In genomic region chr13:71759506-71760225, GRCh38 we compare ENCODE assay signal across 15 cellular contexts.
DNase-seq lines count a peak whose midpoint lies in the region; ATAC-seq and TF ChIP-seq lines count a peak whose summit lies in the region.
"Had no signal": no experiment of that assay in that cellular context is flagged by ENCODE, and none has a peak within 500 bp of the region (broad histone marks: within the 10 kb centered on the region; RNA-seq: fewer than 3 reads in every experiment).

No MANE protein-coding gene starts in this region.

- H3K27ac Mint-ChIP-seq in progenitor cell of endocrine pancreas = peak overlapping the region; percentile 90
- H3K27ac Mint-ChIP-seq in activated CD4-positive, alpha-beta T cell treated with anti-CD3 and anti-CD28 coated beads, Interleukin-2, amount 10 ng/mL, durations not matched to agents 7 days and 5 days = no peak overlapping the region
- H3K27ac Mint-ChIP-seq: CD4-positive, CD25-positive, alpha-beta regulatory T cell had no signal

- H3K79me2 ChIP-seq in osteoblast (ENCODE audit: insufficient read depth, low read length) = no peaks in the 10 kb centered on the region

- H3K9ac ChIP-seq in HUES48 (ENCODE audit: low read depth, low read length) = no peak overlapping the region; the same call in none of the 2 replicates
- H3K9ac ChIP-seq: GM23248, KMS-11, SK-N-SH had no signal

- no peaks in the 10 kb centered on the region for H3K27me3 Mint-ChIP-seq in progenitor cell of endocrine pancreas
- no peaks in the 10 kb centered on the region for H3K27me3 Mint-ChIP-seq in activated CD4-positive, alpha-beta T cell treated with anti-CD3 and anti-CD28 coated beads, Interleukin-2, amount 10 ng/mL, durations not matched to agents 7 days and 5 days

- POLR2A ChIA-PET in activated CD4-positive, alpha-beta T cell treated with anti-CD3 and anti-CD28 coated beads, Interleukin-2, amount 10 ng/mL, durations not matched to agents 7 days and 5 days (lab: Charles Lee) = no interaction called here

- H3K4me3 ChIP-seq in HUES48 (ENCODE audit: low read depth, low read length) (peak overlapping the region; percentile 18), osteoblast (ENCODE audit: insufficient read depth, low read length) (no peak overlapping the region)
- H3K4me3 ChIP-seq: ascending aorta, GM23248, vagina had no signal

- TF ChIP-seq CTCF in progenitor cell of endocrine pancreas (IDR thresholded peaks at IDR 0.05; ENCODE audit: unreplicated experiment) (no peak), osteoblast (IDR thresholded peaks at IDR 0.05; ENCODE audit: extremely low read depth, low read depth, low read length) (no peak)

- H3K27me3 ChIP-seq in HUES48 (ENCODE audit: control insufficient read depth, insufficient read depth, low read length) (no peaks in the 10 kb centered on the region), osteoblast (ENCODE audit: insufficient read depth, low read length) (no peaks in the 10 kb centered on the region)
- H3K27me3 ChIP-seq: ascending aorta, vagina had no signal

- no peaks in the 10 kb centered on the region for H4K20me1 ChIP-seq in osteoblast (ENCODE audit: insufficient read depth, low read length)

- H3K9me3 Mint-ChIP-seq in progenitor cell of endocrine pancreas (ENCODE audit: low read depth) = peaks cover under 1% of the 10 kb centered on the region
- H3K9me3 Mint-ChIP-seq in activated CD4-positive, alpha-beta T cell treated with anti-CD3 and anti-CD28 coated beads, Interleukin-2, amount 10 ng/mL, durations not matched to agents 7 days and 5 days = no peaks in the 10 kb centered on the region

- H3K36me3 ChIP-seq in HUES48 (ENCODE audit: control insufficient read depth, insufficient read depth, low read length) = no peaks in the 10 kb centered on the region
- no peaks in the 10 kb centered on the region for H3K36me3 ChIP-seq in osteoblast (ENCODE audit: insufficient read depth, low read length)
- H3K36me3 ChIP-seq: ascending aorta, vagina had no signal

- peak; percentile 90 for DNase-seq in NCI-H748 treated with DMSO at 0.1 percent for 48 hours (lab: John Stamatoyannopoulos, UW)
- DNase-seq in iPS DF 19.7 (ENCODE audit: low read depth, low spot score) = peak; percentile 9
- no peak for DNase-seq in progenitor cell of endocrine pancreas (ENCODE audit: low spot score, unreplicated experiment)
- DNase-seq in activated CD4-positive, alpha-beta T cell treated with anti-CD3 and anti-CD28 coated beads, Interleukin-2, amount 10 ng/mL, durations not matched to agents 7 days and 5 days = no peak
- DNase-seq in osteoblast (ENCODE audit: insufficient read length, low spot score, missing footprints) = no peak
- DNase-seq: activated effector memory CD4-positive, alpha-beta T cell treated with Interleukin-2 at 50 U/mL for 16 hours; CD4-positive, CD25-positive, alpha-beta regulatory T cell; GM23248; stimulated activated naive CD8-positive, alpha-beta T cell treated with anti-CD3 and anti-CD28 coated beads, Interleukin-15, Interleukin-2, amounts not matched to agents 100 U/mL and 50 U/mL, for 24 hours had no signal

- H3K4me1 Mint-ChIP-seq in progenitor cell of endocrine pancreas (ENCODE audit: low read depth) = peaks cover 37% of the 10 kb centered on the region
- no peaks in the 10 kb centered on the region for H3K4me1 Mint-ChIP-seq in activated CD4-positive, alpha-beta T cell treated with anti-CD3 and anti-CD28 coated beads, Interleukin-2, amount 10 ng/mL, durations not matched to agents 7 days and 5 days
- H3K4me1 Mint-ChIP-seq: CD4-positive, CD25-positive, alpha-beta regulatory T cell had no signal

- H3K27ac ChIP-seq in HUES48 (ENCODE audit: low read depth, low read length) = peak overlapping the region; percentile 92
- no peak overlapping the region for H3K27ac ChIP-seq in osteoblast (ENCODE audit: low read depth, low read length)
- H3K27ac ChIP-seq: ascending aorta, GM23248, KMS-11, vagina had no signal

- H3K4me3 Mint-ChIP-seq in progenitor cell of endocrine pancreas (ENCODE audit: low read depth) = peak overlapping the region; percentile 46
- H3K4me3 Mint-ChIP-seq in activated CD4-positive, alpha-beta T cell treated with anti-CD3 and anti-CD28 coated beads, Interleukin-2, amount 10 ng/mL, durations not matched to agents 7 days and 5 days = no peak overlapping the region
- H3K4me3 Mint-ChIP-seq: CD4-positive, CD25-positive, alpha-beta regulatory T cell had no signal

- no peak overlapping the region for H2AFZ ChIP-seq in osteoblast (ENCODE audit: low read length)
- H2AFZ ChIP-seq: GM23248 had no signal

- H3K9me3 ChIP-seq in HUES48 (ENCODE audit: control insufficient read depth, insufficient read depth, low read length) (no peaks in the 10 kb centered on the region), osteoblast (ENCODE audit: low read depth, low read length) (peaks cover 3% of the 10 kb centered on the region)
- H3K9me3 ChIP-seq: ascending aorta, SK-N-SH, vagina had no signal

- H3K4me1 ChIP-seq in HUES48 (ENCODE audit: control insufficient read depth, insufficient read depth, low read length) (peaks cover 44% of the 10 kb centered on the region), osteoblast (ENCODE audit: insufficient read depth, low read length) (no peaks in the 10 kb centered on the region)
- H3K4me1 ChIP-seq: ascending aorta, vagina had no signal

- no peak overlapping the region for H3K4me2 ChIP-seq in osteoblast (ENCODE audit: insufficient read depth, low read length)
- H3K4me2 ChIP-seq: KMS-11, SK-N-SH had no signal

- CTCF ChIA-PET in activated CD4-positive, alpha-beta T cell treated with anti-CD3 and anti-CD28 coated beads, Interleukin-2, amount 10 ng/mL, durations not matched to agents 7 days and 5 days (lab: Charles Lee) = no interaction called here

- no peak for ATAC-seq in HG03469 (IDR thresholded peaks at IDR 0.05; ENCODE audit: unreplicated experiment)
- ATAC-seq: stimulated activated naive CD8-positive, alpha-beta T cell treated with anti-CD3 and anti-CD28 coated beads, Interleukin-15, Interleukin-2, amounts not matched to agents 100 U/mL and 50 U/mL, for 24 hours had no signal

- H3K36me3 Mint-ChIP-seq in progenitor cell of endocrine pancreas (ENCODE audit: insufficient read depth) = no peaks in the 10 kb centered on the region
- H3K36me3 Mint-ChIP-seq in activated CD4-positive, alpha-beta T cell treated with anti-CD3 and anti-CD28 coated beads, Interleukin-2, amount 10 ng/mL, durations not matched to agents 7 days and 5 days (ENCODE audit: low read depth) = no peaks in the 10 kb centered on the region
- H3K36me3 Mint-ChIP-seq: CD4-positive, CD25-positive, alpha-beta regulatory T cell had no signal

Comparison
In these comparisons a context has a peak if more than half of its experiments do, and no peak if none do; other contexts are left out.
1. DNase-seq: peak in NCI-H748 treated with DMSO at 0.1 percent for 48 hours (single experiment) and iPS DF 19.7 (single experiment); none in progenitor cell of endocrine pancreas (single experiment), activated CD4-positive, alpha-beta T cell treated with anti-CD3 and anti-CD28 coated beads, Interleukin-2, amount 10 ng/mL, durations not matched to agents 7 days and 5 days (single experiment) and osteoblast (single experiment).